ENCODE assay signal across 9 cellular contexts in the genomic region with DNA sequence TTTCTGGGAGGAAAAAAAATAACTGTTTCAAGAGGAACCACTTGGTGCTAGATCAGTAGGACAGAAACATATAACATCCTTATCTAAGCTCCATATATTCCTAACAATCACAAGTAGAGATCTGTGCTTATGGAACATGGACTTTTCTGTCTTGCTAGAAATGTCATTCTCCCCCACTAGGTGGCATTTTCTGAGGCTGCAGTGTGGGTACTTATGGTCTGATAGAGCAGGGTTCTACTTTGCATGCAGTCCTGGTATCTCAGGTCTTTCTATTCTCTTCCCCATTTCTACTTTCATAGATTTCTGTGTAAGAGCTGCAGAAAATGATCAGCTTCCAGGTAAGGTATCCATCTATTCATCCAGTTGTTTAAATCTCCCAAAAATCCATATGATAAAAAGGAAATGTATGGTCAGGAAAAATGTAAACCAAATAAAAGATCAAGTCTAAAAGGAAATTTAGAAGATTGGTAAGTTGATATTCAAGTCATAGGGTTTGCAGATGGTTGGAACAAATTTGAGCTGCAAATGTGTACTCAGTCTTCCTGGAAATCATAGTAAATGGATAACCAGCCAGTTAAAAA. TPM values are rescaled to one million over a fixed set of nuclear protein-coding genes. Genes with fewer than 3 reads are reported as not detected.
DNase-seq lines count a peak whose midpoint lies in the region; ATAC-seq and FAIRE-seq lines count a peak whose summit lies in the region.
"Had no signal": no experiment of that assay in that cellular context is flagged by ENCODE, and none has a peak within 500 bp of the region (broad histone marks: within the 10 kb centered on the region; RNA-seq: fewer than 3 reads in every experiment).

No MANE protein-coding gene starts in this region.

- in situ Hi-C loops in SK-MEL-5 (cut with HindIII; ENCODE audit: low pct_unique_long_range_greater_than_20kb, low sequenced_read_pairs) = no loop called here

- ATAC-seq in HG02973 (IDR thresholded peaks at IDR 0.05; ENCODE audit: unreplicated experiment) = no peak

- peak; percentile 49 for FAIRE-seq in G401.6 (lab: Jason Lieb, UNC)

- no peaks in the 10 kb centered on the region for H3K27me3 ChIP-seq in ACC112 (ENCODE audit: insufficient read depth, low read length)
- no peaks in the 10 kb centered on the region for H3K27me3 ChIP-seq in MG63
- H3K27me3 ChIP-seq: neutrophil had no signal

- H3K36me3 ChIP-seq in ACC112 (ENCODE audit: insufficient read depth, low read length) (peaks cover 3% of the 10 kb centered on the region; the same call in 1 of the 2 replicates), MG63 (peaks cover 8% of the 10 kb centered on the region)
- H3K36me3 ChIP-seq: neutrophil had no signal

- no peak overlapping the region for H2AFZ ChIP-seq in ACC112 (ENCODE audit: low read length, unreplicated experiment)

- H3K9me3 ChIP-seq in MG63 = no peaks in the 10 kb centered on the region
- H3K9me3 ChIP-seq: neutrophil had no signal

- DNase-seq in MG63 = peak; percentile 14
- peak; percentile 66 for DNase-seq in SK-MEL-5 (ENCODE audit: low read depth, low spot score)
- peak; percentile 66 for DNase-seq in dedifferentiated amniotic fluid mesenchymal stem cell (ENCODE audit: extremely low spot score)
- DNase-seq in myocyte (ENCODE audit: low read depth) = peak; percentile 60
- no peak for DNase-seq in middle frontal gyrus (ENCODE audit: extremely low spot score, low spot score)

- H3K4me3 ChIP-seq in ACC112 (ENCODE audit: low read depth, low read length) = peak overlapping the region; percentile 82
- H3K4me3 ChIP-seq in MG63 = no peak overlapping the region

- no peaks in the 10 kb centered on the region for H3K4me1 ChIP-seq in ACC112 (ENCODE audit: control insufficient read depth, insufficient read depth, low read length, unreplicated experiment)

- no peaks in the 10 kb centered on the region for H3K79me2 ChIP-seq in ACC112 (ENCODE audit: control insufficient read depth, insufficient read depth, low read length, unreplicated experiment)

- no peak overlapping the region for H3K27ac ChIP-seq in ACC112 (ENCODE audit: low read depth, low read length)
- H3K27ac ChIP-seq: neutrophil had no signal

RNA-seq across cellular contexts. Expression of gene ZNF684, which starts 1.5 kb away (rescaled TPM):
- 0.74 and 2.3 TPM in 2 replicates for total RNA-seq in MG63 (2014; rRNA removed; shearing (Covaris generic); ENCODE audit: low replicate concordance)
- 3.0 and 3.8 TPM in 2 replicates for total RNA-seq in SK-MEL-5 (2014; rRNA removed; shearing (Covaris generic))
- polyA plus RNA-seq in SK-MEL-5 (2015; cell fraction: cytosol; rRNA removed) = 1.4 and 8.2 TPM in 2 replicates
- 4.2 and 4.7 TPM in 2 replicates for polyA plus RNA-seq in SK-MEL-5 (2015; cell fraction: nucleus; rRNA removed)
- total RNA-seq in myocyte = 4.2 and 7.3 TPM in 2 replicates
- polyA plus RNA-seq in myocyte (2012) = 3.4 TPM

RNA-seq across cellular contexts. Expression of gene EXO5, which starts 24.4 kb away (rescaled TPM):
- total RNA-seq in MG63 (2014; rRNA removed; shearing (Covaris generic); ENCODE audit: low replicate concordance) = 5.2 TPM in 2 replicates
- 1.5 and 2.4 TPM in 2 replicates for total RNA-seq in SK-MEL-5 (2014; rRNA removed; shearing (Covaris generic))
- 1.8 and 4.6 TPM in 2 replicates for polyA plus RNA-seq in SK-MEL-5 (2015; cell fraction: cytosol; rRNA removed)
- 4.3 and 6.7 TPM in 2 replicates for polyA plus RNA-seq in SK-MEL-5 (2015; cell fraction: nucleus; rRNA removed)
- total RNA-seq in myocyte = 4.8 and 9.5 TPM in 2 replicates
- polyA plus RNA-seq in myocyte (2012) = 7.7 TPM

RNA-seq across cellular contexts. Expression of gene ZFP69, which starts 55.8 kb away (rescaled TPM):
- total RNA-seq in MG63 (2014; rRNA removed; shearing (Covaris generic); ENCODE audit: low replicate concordance) = 2.6 and 2.8 TPM in 2 replicates
- 4.0 and 5.7 TPM in 2 replicates for total RNA-seq in SK-MEL-5 (2014; rRNA removed; shearing (Covaris generic))
- polyA plus RNA-seq in SK-MEL-5 (2015; cell fraction: cytosol; rRNA removed) = 3.1 and 4.5 TPM in 2 replicates
- 4.6 and 7.6 TPM in 2 replicates for polyA plus RNA-seq in SK-MEL-5 (2015; cell fraction: nucleus; rRNA removed)
- 1.8 and 2.4 TPM in 2 replicates for total RNA-seq in myocyte
- 1.5 TPM for polyA plus RNA-seq in myocyte (2012)
